ENCODE assay signal across 11 cellular contexts in genomic region chr2:97687235-97687634, GRCh38. TPM values are rescaled to one million over a fixed set of nuclear protein-coding genes. Genes with fewer than 3 reads are reported as not detected.
A peak's percentile ranks its signal among the peaks of the same experiment; 100 is the strongest.
DNase-seq lines count a peak whose midpoint lies in the region; ATAC-seq and TF ChIP-seq lines count a peak whose summit lies in the region.
"Not testable (repeated sequence)": the region's sequence is repeated elsewhere in the genome, so short reads cannot be mapped to it uniquely, and the experiment has no call there.
"Had no signal": no experiment of that assay in that cellular context is flagged by ENCODE, and none has a peak within 500 bp of the region (broad histone marks: within the 10 kb centered on the region; RNA-seq: fewer than 3 reads in every experiment).

No MANE protein-coding gene starts in this region.

- H3K79me2 ChIP-seq in DND-41 (ENCODE audit: insufficient read depth, low read length), result not testable (repeated sequence)

- H2AFZ ChIP-seq in DND-41 (ENCODE audit: low read depth, low read length), result not testable (repeated sequence)

- not testable (repeated sequence) for DNase-seq in DND-41; activated naive CD8-positive, alpha-beta T cell treated with anti-CD3 and anti-CD28 coated beads, Interleukin-2, amount 10 ng/mL, durations not matched to agents 7 days and 5 days; central memory CD8-positive, alpha-beta T cell (ENCODE audit: low spot score in 2 of 2); stimulated activated naive CD8-positive, alpha-beta T cell treated with anti-CD3 and anti-CD28 coated beads, Interleukin-15, Interleukin-2, amounts not matched to agents 100 U/mL and 50 U/mL, for 24 hours
- DNase-seq in activated CD4-positive, alpha-beta T cell treated with anti-CD3 and anti-CD28 coated beads, Interleukin-2, amount 10 ng/mL, durations not matched to agents 24 days and 14 days, result peak; percentile 70
- peak; percentile 65 for DNase-seq in activated CD8-positive, alpha-beta T cell treated with anti-CD3 and anti-CD28 coated beads, Interleukin-2, amount 10 ng/mL, durations not matched to agents 7 days and 5 days
- DNase-seq in activated naive CD4-positive, alpha-beta T cell treated with anti-CD3 and anti-CD28 coated beads for 36 hours, result peak; percentile 18

- H3K4me1 ChIP-seq in DND-41 (ENCODE audit: insufficient read depth, low read length), result not testable (repeated sequence)

- H3K4me2 ChIP-seq in DND-41 (ENCODE audit: insufficient read depth, low read length), result not testable (repeated sequence)

- peak; percentile 58; the same call in 2 of the 3 replicates for ATAC-seq in DND-41 (ENCODE audit: insufficient read depth, low read depth)
- ATAC-seq in activated CD8-positive, alpha-beta T cell treated with anti-CD3 and anti-CD28 coated beads, Interleukin-2, amount 10 ng/mL, durations not matched to agents 7 days and 5 days, result peak; percentile 63
- ATAC-seq in activated naive CD8-positive, alpha-beta T cell treated with anti-CD3 and anti-CD28 coated beads, Interleukin-2, amount 10 ng/mL, durations not matched to agents 7 days and 5 days (ENCODE audit: low read depth), result peak; percentile 77
- not testable (repeated sequence) for ATAC-seq in central memory CD8-positive, alpha-beta T cell (replicated peaks; ENCODE audit: extremely low read depth, poor library complexity, severe bottlenecking)
- peak; percentile 37 for ATAC-seq in stimulated activated naive CD8-positive, alpha-beta T cell treated with anti-CD3 and anti-CD28 coated beads, Interleukin-15, Interleukin-2, amounts not matched to agents 100 U/mL and 50 U/mL, for 24 hours

- H3K4me1 Mint-ChIP-seq in activated CD4-positive, alpha-beta T cell treated with anti-CD3 and anti-CD28 coated beads, Interleukin-2, amount 10 ng/mL, durations not matched to agents 24 days and 14 days, result peaks cover 16% of the 10 kb centered on the region
- peaks cover 18% of the 10 kb centered on the region for H3K4me1 Mint-ChIP-seq in activated CD8-positive, alpha-beta T cell treated with anti-CD3 and anti-CD28 coated beads, Interleukin-2, amount 10 ng/mL, durations not matched to agents 7 days and 5 days (ENCODE audit: low read depth)
- H3K4me1 Mint-ChIP-seq in activated naive CD4-positive, alpha-beta T cell treated with anti-CD3 and anti-CD28 coated beads for 36 hours (ENCODE audit: low read depth), result peaks cover 15% of the 10 kb centered on the region
- peaks cover 13% of the 10 kb centered on the region for H3K4me1 Mint-ChIP-seq in activated naive CD8-positive, alpha-beta T cell treated with anti-CD3 and anti-CD28 coated beads, Interleukin-2, amount 10 ng/mL, durations not matched to agents 7 days and 5 days
- H3K4me1 Mint-ChIP-seq in central memory CD8-positive, alpha-beta T cell, result not testable (repeated sequence)

- CTCF ChIA-PET in activated CD8-positive, alpha-beta T cell treated with anti-CD3 and anti-CD28 coated beads, Interleukin-2, amount 10 ng/mL, durations not matched to agents 7 days and 5 days (lab: Charles Lee), result interaction anchor here (1.0 to 3.0 kb wide), 8 partner anchors 10 to 96 kb away, joined by 4 to 21 read pairs (median 6); partner anchors contain the start of gene ACTR1B
- CTCF ChIA-PET in activated naive CD4-positive, alpha-beta T cell treated with anti-CD3 and anti-CD28 coated beads for 36 hours (lab: Charles Lee), result interaction anchor here (0.8 to 1.5 kb wide), 3 partner anchors 8 to 18 kb away, joined by 3 to 5 read pairs (median 3); no protein-coding TSS in a partner anchor

- not testable (repeated sequence) for TF ChIP-seq CTCF in DND-41 (IDR thresholded peaks at IDR 0.05; ENCODE audit: borderline replicate concordance, extremely low read depth, low read length, poor library complexity, severe bottlenecking)

- H4K20me1 ChIP-seq in DND-41 (ENCODE audit: insufficient read depth, low read length), result not testable (repeated sequence)

- H3K4me3 Mint-ChIP-seq in activated CD4-positive, alpha-beta T cell treated with anti-CD3 and anti-CD28 coated beads, Interleukin-2, amount 10 ng/mL, durations not matched to agents 24 days and 14 days; activated CD8-positive, alpha-beta T cell treated with anti-CD3 and anti-CD28 coated beads, Interleukin-2, amount 10 ng/mL, durations not matched to agents 7 days and 5 days; activated naive CD4-positive, alpha-beta T cell treated with anti-CD3 and anti-CD28 coated beads for 36 hours; activated naive CD8-positive, alpha-beta T cell treated with anti-CD3 and anti-CD28 coated beads, Interleukin-2, amount 10 ng/mL, durations not matched to agents 7 days and 5 days; central memory CD8-positive, alpha-beta T cell: not testable (repeated sequence)

- H3K27ac ChIP-seq in DND-41 (ENCODE audit: low read length), result not testable (repeated sequence)

- intact Hi-C loops in activated CD4-positive, alpha-beta T cell treated with anti-CD3 and anti-CD28 coated beads, Interleukin-2, amount 10 ng/mL, durations not matched to agents 24 days and 14 days (cut with micrococcal nuclease); activated naive CD4-positive, alpha-beta T cell treated with anti-CD3 and anti-CD28 coated beads for 36 hours (cut with micrococcal nuclease): not testable (repeated sequence)

- H3K36me3 ChIP-seq in DND-41 (ENCODE audit: insufficient read depth, low read length), result not testable (repeated sequence)

- H3K9ac ChIP-seq in DND-41 (ENCODE audit: low read depth, low read length), result not testable (repeated sequence)

- not testable (repeated sequence) for H3K27me3 Mint-ChIP-seq in activated CD4-positive, alpha-beta T cell treated with anti-CD3 and anti-CD28 coated beads, Interleukin-2, amount 10 ng/mL, durations not matched to agents 24 days and 14 days; activated CD8-positive, alpha-beta T cell treated with anti-CD3 and anti-CD28 coated beads, Interleukin-2, amount 10 ng/mL, durations not matched to agents 7 days and 5 days (ENCODE audit: low read depth); activated naive CD4-positive, alpha-beta T cell treated with anti-CD3 and anti-CD28 coated beads for 36 hours (ENCODE audit: low read depth); activated naive CD8-positive, alpha-beta T cell treated with anti-CD3 and anti-CD28 coated beads, Interleukin-2, amount 10 ng/mL, durations not matched to agents 7 days and 5 days; central memory CD8-positive, alpha-beta T cell

- not testable (repeated sequence) for H3K36me3 Mint-ChIP-seq in activated CD4-positive, alpha-beta T cell treated with anti-CD3 and anti-CD28 coated beads, Interleukin-2, amount 10 ng/mL, durations not matched to agents 24 days and 14 days (ENCODE audit: low read depth); activated CD8-positive, alpha-beta T cell treated with anti-CD3 and anti-CD28 coated beads, Interleukin-2, amount 10 ng/mL, durations not matched to agents 7 days and 5 days (ENCODE audit: low read depth); activated naive CD4-positive, alpha-beta T cell treated with anti-CD3 and anti-CD28 coated beads for 36 hours (ENCODE audit: low read depth); activated naive CD8-positive, alpha-beta T cell treated with anti-CD3 and anti-CD28 coated beads, Interleukin-2, amount 10 ng/mL, durations not matched to agents 7 days and 5 days; central memory CD8-positive, alpha-beta T cell (ENCODE audit: insufficient read depth)

- not testable (repeated sequence) for H3K4me3 ChIP-seq in DND-41 (ENCODE audit: low read depth in 1 of 2, low read length in 2 of 2)

- POLR2A ChIA-PET in activated CD8-positive, alpha-beta T cell treated with anti-CD3 and anti-CD28 coated beads, Interleukin-2, amount 10 ng/mL, durations not matched to agents 7 days and 5 days (lab: Charles Lee), result interaction anchor here (0.6 to 1.8 kb wide), 3 partner anchors 10 to 41 kb away, joined by 3 to 6 read pairs (median 6); partner anchors contain the start of gene COX5B
- POLR2A ChIA-PET in activated naive CD8-positive, alpha-beta T cell treated with anti-CD3 and anti-CD28 coated beads, Interleukin-2, amount 10 ng/mL, durations not matched to agents 7 days and 5 days (lab: Charles Lee), result interaction anchor here (1.8 kb wide), 1 partner anchor 24 kb away, joined by 6 read pairs; no protein-coding TSS in a partner anchor

- not testable (repeated sequence) for H3K27me3 ChIP-seq in DND-41 (ENCODE audit: insufficient read depth, low read length, poor library complexity)

- H3K9me3 ChIP-seq in DND-41 (ENCODE audit: insufficient read depth, low read length, severe bottlenecking), result not testable (repeated sequence)

- H3K27ac Mint-ChIP-seq in activated CD4-positive, alpha-beta T cell treated with anti-CD3 and anti-CD28 coated beads, Interleukin-2, amount 10 ng/mL, durations not matched to agents 24 days and 14 days, result peak overlapping the region; percentile 56
- not testable (repeated sequence) for H3K27ac Mint-ChIP-seq in activated CD8-positive, alpha-beta T cell treated with anti-CD3 and anti-CD28 coated beads, Interleukin-2, amount 10 ng/mL, durations not matched to agents 7 days and 5 days; activated naive CD4-positive, alpha-beta T cell treated with anti-CD3 and anti-CD28 coated beads for 36 hours
- H3K27ac Mint-ChIP-seq in activated naive CD8-positive, alpha-beta T cell treated with anti-CD3 and anti-CD28 coated beads, Interleukin-2, amount 10 ng/mL, durations not matched to agents 7 days and 5 days, result peak overlapping the region; percentile 45
- peak overlapping the region; percentile 51 for H3K27ac Mint-ChIP-seq in central memory CD8-positive, alpha-beta T cell (ENCODE audit: low read depth)

- H3K9me3 Mint-ChIP-seq in activated CD4-positive, alpha-beta T cell treated with anti-CD3 and anti-CD28 coated beads, Interleukin-2, amount 10 ng/mL, durations not matched to agents 24 days and 14 days; activated CD8-positive, alpha-beta T cell treated with anti-CD3 and anti-CD28 coated beads, Interleukin-2, amount 10 ng/mL, durations not matched to agents 7 days and 5 days (ENCODE audit: insufficient read depth); activated naive CD4-positive, alpha-beta T cell treated with anti-CD3 and anti-CD28 coated beads for 36 hours; activated naive CD8-positive, alpha-beta T cell treated with anti-CD3 and anti-CD28 coated beads, Interleukin-2, amount 10 ng/mL, durations not matched to agents 7 days and 5 days; central memory CD8-positive, alpha-beta T cell: not testable (repeated sequence)

RNA-seq across cellular contexts. Expression of gene C2orf92, which starts 17.7 kb away (rescaled TPM):
- total RNA-seq in activated CD4-positive, alpha-beta T cell treated with anti-CD3 and anti-CD28 coated beads, Interleukin-2, amount 10 ng/mL, durations not matched to agents 24 days and 14 days, result 16.8 and 16.9 TPM in 2 replicates
- 1 to 10 TPM; 4.0 to 5.5 TPM for total RNA-seq in activated CD8-positive, alpha-beta T cell treated with anti-CD3 and anti-CD28 coated beads, Interleukin-2, amount 10 ng/mL, durations not matched to agents 7 days and 5 days
- total RNA-seq in activated naive CD4-positive, alpha-beta T cell treated with anti-CD3 and anti-CD28 coated beads for 36 hours, result 1 to 10 TPM; 2.7 to 2.8 TPM
- total RNA-seq in activated naive CD8-positive, alpha-beta T cell treated with anti-CD3 and anti-CD28 coated beads, Interleukin-2, amount 10 ng/mL, durations not matched to agents 7 days and 5 days, result 1 to 10 TPM; 6.9 to 8.8 TPM

RNA-seq across cellular contexts. Expression of gene ACTR1B, which starts 23.4 kb away (rescaled TPM):
- total RNA-seq in activated CD4-positive, alpha-beta T cell treated with anti-CD3 and anti-CD28 coated beads, Interleukin-2, amount 10 ng/mL, durations not matched to agents 24 days and 14 days, result 122 TPM in 2 replicates
- total RNA-seq in activated CD8-positive, alpha-beta T cell treated with anti-CD3 and anti-CD28 coated beads, Interleukin-2, amount 10 ng/mL, durations not matched to agents 7 days and 5 days, result 10 to 100 TPM; 73.2 to 74.3 TPM
- total RNA-seq in activated naive CD4-positive, alpha-beta T cell treated with anti-CD3 and anti-CD28 coated beads for 36 hours, result 100 to 1,000 TPM; 103 to 104 TPM
- 10 to 100 TPM; 96.2 to 98.7 TPM for total RNA-seq in activated naive CD8-positive, alpha-beta T cell treated with anti-CD3 and anti-CD28 coated beads, Interleukin-2, amount 10 ng/mL, durations not matched to agents 7 days and 5 days

RNA-seq across cellular contexts. Expression of gene ZAP70, which starts 26.1 kb away (rescaled TPM):
- 240 and 242 TPM in 2 replicates for total RNA-seq in activated CD4-positive, alpha-beta T cell treated with anti-CD3 and anti-CD28 coated beads, Interleukin-2, amount 10 ng/mL, durations not matched to agents 24 days and 14 days
- 100 to 1,000 TPM; 268 to 297 TPM for total RNA-seq in activated CD8-positive, alpha-beta T cell treated with anti-CD3 and anti-CD28 coated beads, Interleukin-2, amount 10 ng/mL, durations not matched to agents 7 days and 5 days
- total RNA-seq in activated naive CD4-positive, alpha-beta T cell treated with anti-CD3 and anti-CD28 coated beads for 36 hours, result 100 to 1,000 TPM; 167 TPM
- 100 to 1,000 TPM; 350 to 367 TPM for total RNA-seq in activated naive CD8-positive, alpha-beta T cell treated with anti-CD3 and anti-CD28 coated beads, Interleukin-2, amount 10 ng/mL, durations not matched to agents 7 days and 5 days
- total RNA-seq: A673, Calu3, G401, H1 had no signal

RNA-seq across cellular contexts. Expression of gene COX5B, which starts 41.4 kb away (rescaled TPM):
- 227 and 233 TPM in 2 replicates for total RNA-seq in activated CD4-positive, alpha-beta T cell treated with anti-CD3 and anti-CD28 coated beads, Interleukin-2, amount 10 ng/mL, durations not matched to agents 24 days and 14 days
- 100 to 1,000 TPM; 215 to 216 TPM for total RNA-seq in activated CD8-positive, alpha-beta T cell treated with anti-CD3 and anti-CD28 coated beads, Interleukin-2, amount 10 ng/mL, durations not matched to agents 7 days and 5 days
- 100 to 1,000 TPM; 245 to 267 TPM for total RNA-seq in activated naive CD4-positive, alpha-beta T cell treated with anti-CD3 and anti-CD28 coated beads for 36 hours
- 100 to 1,000 TPM; 190 to 192 TPM for total RNA-seq in activated naive CD8-positive, alpha-beta T cell treated with anti-CD3 and anti-CD28 coated beads, Interleukin-2, amount 10 ng/mL, durations not matched to agents 7 days and 5 days
